ENCODE assay signal across 13 cellular contexts in genomic region chr1:221801773-221802516, GRCh38.
DNase-seq lines count a peak whose midpoint lies in the region; ATAC-seq and TF ChIP-seq lines count a peak whose summit lies in the region.
"Had no signal": no experiment of that assay in that cellular context is flagged by ENCODE, and none has a peak within 500 bp of the region (broad histone marks: within the 10 kb centered on the region; RNA-seq: fewer than 3 reads in every experiment).

No MANE protein-coding gene starts in this region.

- DNase-seq in AG10803 (ENCODE audit: low read depth): peak; percentile 46
- peak; percentile 73 for DNase-seq in HFFc6
- peak; percentile 48 for DNase-seq in adipocyte (ENCODE audit: low read depth)
- DNase-seq in iPS-NIHi7 (ENCODE audit: extremely low spot score): peak; percentile 48
- DNase-seq in GM10248 (ENCODE audit: extremely low spot score): no peak
- DNase-seq: COR-L47; effector memory CD8-positive, alpha-beta T cell; NCI-H1436; substantia nigra had no signal

- H3K4me3 Mint-ChIP-seq in HFFc6: peak overlapping the region; percentile 18
- H3K4me3 Mint-ChIP-seq: effector memory CD8-positive, alpha-beta T cell; neural crest cell had no signal

- H3K27me3 Mint-ChIP-seq in HFFc6 (ENCODE audit: insufficient read depth): peaks cover 1% of the 10 kb centered on the region; the same call in 1 of the 2 replicates
- H3K27me3 Mint-ChIP-seq: effector memory CD8-positive, alpha-beta T cell had no signal

- ATAC-seq in HG02759 (IDR thresholded peaks at IDR 0.05; ENCODE audit: unreplicated experiment) (no peak), GM19463 (IDR thresholded peaks at IDR 0.05; ENCODE audit: unreplicated experiment) (no peak), HG03196 (IDR thresholded peaks at IDR 0.05; ENCODE audit: unreplicated experiment) (no peak)

- H3K9me3 Mint-ChIP-seq in HFFc6: peaks cover 6% of the 10 kb centered on the region
- H3K9me3 Mint-ChIP-seq: effector memory CD8-positive, alpha-beta T cell had no signal

- no peaks in the 10 kb centered on the region for H3K36me3 ChIP-seq in adipocyte (ENCODE audit: control insufficient read depth, insufficient read depth, low read length, severe bottlenecking)

- peaks cover 23% of the 10 kb centered on the region for H3K4me1 Mint-ChIP-seq in HFFc6 (ENCODE audit: low read depth)
- H3K4me1 Mint-ChIP-seq: neural crest cell had no signal

- POLR2A ChIA-PET in GM10248 (lab: Yijun Ruan, JAX): no interaction called here

- no peak overlapping the region for H3K9ac ChIP-seq in adipocyte (ENCODE audit: low read length)

- H3K27me3 ChIP-seq in adipocyte (replicated peaks; ENCODE audit: control insufficient read depth, insufficient read depth, low read length): no peaks in the 10 kb centered on the region

- CTCF ChIA-PET in GM10248 (lab: Yijun Ruan, JAX): interaction anchor here (0.8 to 2.1 kb wide), 4 partner anchors 11 to 22 kb away, joined by 3 to 11 read pairs (median 6); no protein-coding TSS in a partner anchor

- TF ChIP-seq CTCF in AG10803 (conservative IDR thresholded peaks at IDR 0.05; ENCODE audit: low read length) (no peak), HFFc6 (IDR thresholded peaks at IDR 0.05) (no peak), GM10248 (IDR thresholded peaks at IDR 0.05; ENCODE audit: control extremely low read depth, extremely low read depth, low read depth, missing control alignments) (no peak)

- peaks cover 8% of the 10 kb centered on the region for H3K36me3 Mint-ChIP-seq in HFFc6 (ENCODE audit: low read depth)

- H3K4me3 ChIP-seq in AG10803 (ENCODE audit: low read length): no peak overlapping the region
- no peak overlapping the region for H3K4me3 ChIP-seq in adipocyte (ENCODE audit: low read length)

- H3K27ac Mint-ChIP-seq in HFFc6: peak overlapping the region; percentile 55

- H3K9me3 ChIP-seq in adipocyte (ENCODE audit: control insufficient read depth, low read length): peaks cover 5% of the 10 kb centered on the region

- peaks cover 8% of the 10 kb centered on the region for H3K4me1 ChIP-seq in adipocyte (ENCODE audit: control insufficient read depth, insufficient read depth, low read length)
